ENCODE assay signal across 9 cellular contexts in genomic region chr19:19900124-19900523, GRCh38. TPM values are rescaled to one million over a fixed set of nuclear protein-coding genes. Genes with fewer than 3 reads are reported as not detected.
A peak's percentile ranks its signal among the peaks of the same experiment; 100 is the strongest.
DNase-seq lines count a peak whose midpoint lies in the region; ATAC-seq, FAIRE-seq and TF ChIP-seq lines count a peak whose summit lies in the region.
"Had no signal": no experiment of that assay in that cellular context is flagged by ENCODE, and none has a peak within 500 bp of the region (broad histone marks: within the 10 kb centered on the region; RNA-seq: fewer than 3 reads in every experiment).

No MANE protein-coding gene starts in this region.

- peaks cover 20% of the 10 kb centered on the region for H3F3A ChIP-seq in SK-N-SH (replicated peaks; ENCODE audit: insufficient read depth)

- peaks cover 27 to 63% (median 49%) of the 10 kb centered on the region in 11 experiments for H3K36me3 ChIP-seq in BLaER1 treated with 17β-estradiol and CSF1 and Interleukin-3, amounts not matched to agents 10 nM and 100 nM
- H3K36me3 ChIP-seq in H7 (replicated peaks; ENCODE audit: control insufficient read depth, insufficient read depth, low read length) (peaks cover 3% of the 10 kb centered on the region), SK-N-SH (replicated peaks in 1 of 2; ENCODE audit: control insufficient read depth in 1 of 2, insufficient read depth in 2 of 2, low read length in 1 of 2) (peaks cover 0 to 5% of the 10 kb centered on the region in 2 experiments)

- peaks cover 6 to 21% (median 17%) of the 10 kb centered on the region in 10 experiments; a peak in 19 of 20 replicates for H3K4me1 ChIP-seq in BLaER1 treated with 17β-estradiol and CSF1 and Interleukin-3, amounts not matched to agents 10 nM and 100 nM
- no peaks in the 10 kb centered on the region; a peak in 1 of 4 replicates for H3K4me1 ChIP-seq in SK-N-SH (ENCODE audit: control insufficient read depth in 1 of 2, insufficient read depth in 2 of 2, low read depth in 1 of 2, low read length in 1 of 2)

- peak overlapping the region; percentile 94 for H2AFZ ChIP-seq in SK-N-SH (ENCODE audit: low read depth)

- H3K9ac ChIP-seq in BLaER1 treated with 17β-estradiol and CSF1 and Interleukin-3, amounts not matched to agents 10 nM and 100 nM = peak overlapping the region; percentile 88 to 97 (median 95)
- H3K9ac ChIP-seq in SK-N-SH = peak overlapping the region; percentile 85

- H3K9me3 ChIP-seq in BLaER1 treated with 17β-estradiol and CSF1 and Interleukin-3, amounts not matched to agents 10 nM and 100 nM (replicated peaks in 1 of 11) = peaks cover 70 to 83% (median 78%) of the 10 kb centered on the region in 11 experiments
- H3K9me3 ChIP-seq in SK-N-SH = 0 out of 2 replicates have a peak, but pooled peaks cover 3% of the 10 kb centered on the region

- no peak for ATAC-seq in GM19351 (IDR thresholded peaks at IDR 0.05; ENCODE audit: unreplicated experiment)
- no peak for ATAC-seq in HG03139 (IDR thresholded peaks at IDR 0.05; ENCODE audit: unreplicated experiment)

- POLR2A ChIA-PET in SK-N-SH (lab: Yijun Ruan, JAX) = interaction anchor here (1.6 to 2.4 kb wide), 3 partner anchors 12 to 79 kb away, joined by 6 to 29 read pairs (median 22); partner anchors contain the start of genes ZNF253 and ZNF506

- peak overlapping the region; percentile 66 to 90 (median 79) for H3K4me2 ChIP-seq in BLaER1 treated with 17β-estradiol and CSF1 and Interleukin-3, amounts not matched to agents 10 nM and 100 nM
- H3K4me2 ChIP-seq in SK-N-SH = peak overlapping the region; percentile 83

- under 1% methylated on average over 5 of the region's 5 CpGs for WGBS in SK-N-SH (ENCODE audit: low lambda C conversion rate)

- no peak for TF ChIP-seq RAD21 in SK-N-SH (IDR thresholded peaks at IDR 0.05; ENCODE audit: low read length)

- no peak for TF ChIP-seq EP300 in SK-N-SH (IDR thresholded peaks at IDR 0.05; ENCODE audit: borderline replicate concordance in 1 of 2, low read depth in 1 of 2, low read length in 1 of 2)

- FAIRE-seq in D721Med (lab: Jason Lieb, UNC) = no peak

- no peaks in the 10 kb centered on the region for H3K9me2 ChIP-seq in SK-N-SH

- peak overlapping the region; percentile 68 to 98 (median 95) for H3K27ac ChIP-seq in BLaER1 treated with 17β-estradiol and CSF1 and Interleukin-3, amounts not matched to agents 10 nM and 100 nM
- H3K27ac ChIP-seq in SK-N-SH (ENCODE audit: low read depth in 2 of 2, low read length in 1 of 2) = peak overlapping the region; percentile 80 to 86

- no peak for TF ChIP-seq CTCF in SK-N-SH (IDR thresholded peaks at IDR 0.05)
- TF ChIP-seq CTCF in epithelial cell of proximal tubule (conservative IDR thresholded peaks at IDR 0.05; ENCODE audit: low read depth, low read length) = no peak
- no peak for TF ChIP-seq CTCF in D721Med (IDR thresholded peaks at IDR 0.05; ENCODE audit: insufficient read depth, missing control alignments)

- peaks cover 36% of the 10 kb centered on the region for H3K79me2 ChIP-seq in SK-N-SH (ENCODE audit: insufficient read depth)

- DNase-seq in H7 = peak; percentile 5
- peak; percentile 16 for DNase-seq in SK-N-SH
- peak; percentile 27 for DNase-seq in epithelial cell of proximal tubule (ENCODE audit: low read depth)
- DNase-seq in non-pigmented ciliary epithelial cell (ENCODE audit: low read depth) = peak; percentile 72
- DNase-seq in D721Med (ENCODE audit: insufficient read length, low spot score) = no peak

- H4K20me1 ChIP-seq in BLaER1 treated with 17β-estradiol and CSF1 and Interleukin-3, amounts not matched to agents 10 nM and 100 nM = no peaks in the 10 kb centered on the region; a peak in 1 of 22 replicates
- no peaks in the 10 kb centered on the region for H4K20me1 ChIP-seq in SK-N-SH (ENCODE audit: insufficient read depth)

- H3K4me3 ChIP-seq in BLaER1 treated with 17β-estradiol and CSF1 and Interleukin-3, amounts not matched to agents 10 nM and 100 nM = peak overlapping the region; percentile 70 to 95 (median 83)
- peak overlapping the region; percentile 76; the same call in 1 of the 2 replicates for H3K4me3 ChIP-seq in H7 (ENCODE audit: insufficient read depth, low read depth, low read length)
- H3K4me3 ChIP-seq in SK-N-SH (ENCODE audit: low read depth in 2 of 2, low read length in 1 of 2) = peak overlapping the region; percentile 61 to 90
- peak overlapping the region; percentile 78 for H3K4me3 ChIP-seq in epithelial cell of proximal tubule (ENCODE audit: low read depth, low read length)

- H3K27me3 ChIP-seq in BLaER1 treated with 17β-estradiol and CSF1 and Interleukin-3, amounts not matched to agents 10 nM and 100 nM = no peaks in the 10 kb centered on the region
- H3K27me3 ChIP-seq in H7 (ENCODE audit: control insufficient read depth, insufficient read depth, low read length) = no peaks in the 10 kb centered on the region
- H3K27me3 ChIP-seq in SK-N-SH (ENCODE audit: insufficient read depth) = no peaks in the 10 kb centered on the region

- CTCF ChIA-PET in SK-N-SH (lab: Yijun Ruan, JAX) = interaction anchor here (0.6 to 1.0 kb wide), 2 partner anchors 28 to 328 kb away, joined by 3 to 4 read pairs; no protein-coding TSS in a partner anchor

TF ChIP-seq in SK-N-SH, 30 proteins besides CTCF, POLR2A, EP300 and RAD21:
- TF ChIP-seq YY1 (IDR thresholded peaks at IDR 0.05; ENCODE audit: low read depth) (no peak), NRF1 (IDR thresholded peaks at IDR 0.05; ENCODE audit: low read depth, low read length) (no peak), TCF12 (IDR thresholded peaks at IDR 0.05) (no peak), SMC3 (IDR thresholded peaks at IDR 0.05; ENCODE audit: low read depth, low read length) (no peak), FOSL2 (IDR thresholded peaks at IDR 0.05; ENCODE audit: borderline replicate concordance, low read depth) (peak; percentile 3; the same call in 1 of the 2 replicates)
TF ChIP-seq in SK-N-SH: peak in this region for 1.

RNA-seq across cellular contexts. Expression of gene ZNF93, which starts 0.6 kb away (rescaled TPM):
- not detected in 2 replicates for total RNA-seq in H7 (2014; rRNA removed; shearing (Covaris generic))
- polyA plus RNA-seq in SK-N-SH (2012; rRNA removed) = 4.3 and 6.7 TPM in 2 replicates
- 5.8 and 6.2 TPM in 2 replicates for polyA plus RNA-seq in SK-N-SH (2012; cell fraction: cytosol; rRNA removed)
- polyA plus RNA-seq in SK-N-SH (2012; cell fraction: nucleus; rRNA removed) = 5.3 and 8.7 TPM in 2 replicates
- 10.7 and 14.4 TPM in 2 replicates for total RNA-seq in epithelial cell of proximal tubule

RNA-seq across cellular contexts. Expression of gene ZNF253, which starts 34.4 kb away (rescaled TPM):
- not detected in 2 replicates for total RNA-seq in H7 (2014; rRNA removed; shearing (Covaris generic))
- polyA plus RNA-seq in SK-N-SH (2012; rRNA removed) = 0.79 and 0.81 TPM in 2 replicates
- 1.4 and 1.6 TPM in 2 replicates for polyA plus RNA-seq in SK-N-SH (2012; cell fraction: cytosol; rRNA removed)
- polyA plus RNA-seq in SK-N-SH (2012; cell fraction: nucleus; rRNA removed) = 1.2 and 1.6 TPM in 2 replicates
- total RNA-seq in epithelial cell of proximal tubule = 6.9 and 8.1 TPM in 2 replicates
- total RNA-seq: HT1080 had no signal

Comparison
In these comparisons a context has a peak if more than half of its experiments do, and no peak if none do; other contexts are left out.
1. RNA of gene ZNF93, which starts 0.6 kb away (total RNA-seq): 10.7 to 14.4 TPM in epithelial cell of proximal tubule; not detected in H7; every median in the first group is over 10 times any median in the second.
2. Peak in every context shown above with its lines, with median percentiles within 50 percentile points of each other: H3K4me3 ChIP-seq.